10 cellular contexts compared by ENCODE assay signal in the genomic region with DNA sequence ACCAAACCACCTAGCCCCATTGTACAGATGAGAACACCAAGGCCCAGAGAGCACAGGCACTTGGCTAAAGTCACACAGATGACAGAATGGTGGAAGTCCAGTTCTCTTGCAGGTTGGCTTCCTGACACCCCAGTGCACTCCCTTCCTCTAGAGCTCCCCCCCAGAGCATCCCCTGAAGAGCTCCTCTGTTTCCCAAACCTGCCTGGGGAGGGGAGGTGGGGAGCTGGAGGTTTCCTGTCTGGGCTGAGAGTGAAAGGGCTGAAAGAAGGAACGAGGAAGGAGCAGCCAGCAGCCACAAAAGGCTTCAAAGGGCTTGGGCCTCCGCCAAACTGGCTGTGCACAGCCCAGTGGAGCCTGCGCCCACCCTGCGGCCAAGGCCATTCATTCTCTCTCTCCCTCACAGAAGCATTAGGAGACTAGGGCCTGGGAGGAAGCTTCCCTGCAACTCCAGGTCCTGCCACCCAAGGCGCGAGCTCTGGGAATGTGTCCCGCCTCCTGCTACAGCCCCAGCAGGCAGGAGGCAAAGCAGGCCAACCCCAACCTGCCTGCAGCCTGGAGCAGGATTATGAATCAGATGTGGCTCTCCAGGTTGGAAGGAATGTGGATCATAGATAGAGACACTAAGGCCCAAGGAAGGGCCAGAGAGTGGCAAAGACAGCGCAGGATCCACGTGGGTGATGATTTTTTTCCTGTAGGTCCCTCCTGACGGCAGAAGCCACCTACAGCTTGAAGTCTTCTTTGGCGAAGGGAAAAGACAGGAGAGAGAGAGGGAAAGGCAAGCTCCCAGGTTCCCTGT. TPM values are rescaled to one million over a fixed set of nuclear protein-coding genes. Genes with fewer than 3 reads are reported as not detected.
DNase-seq lines count a peak whose midpoint lies in the region; TF ChIP-seq lines count a peak whose summit lies in the region.
"Had no signal": no experiment of that assay in that cellular context is flagged by ENCODE, and none has a peak within 500 bp of the region (broad histone marks: within the 10 kb centered on the region; RNA-seq: fewer than 3 reads in every experiment).

No MANE protein-coding gene starts in this region.

- TF ChIP-seq EP300 in transverse colon (IDR thresholded peaks at IDR 0.05; ENCODE audit: low read depth), result no peak

- 18% methylated on average over 11 of the region's 11 CpGs for WGBS in liver
- 61% methylated on average over 11 of the region's 11 CpGs; no CpG with 5 or more reads in 1 of the 2 donors for WGBS in transverse colon (ENCODE audit: low coverage in 1 of 2), 2 donors

- no peak overlapping the region for H3K27ac ChIP-seq in A673 (ENCODE audit: low read depth, low read length, poor library complexity, severe bottlenecking)
- peak overlapping the region; percentile 95 to 97 for H3K27ac ChIP-seq in liver (ENCODE audit: low read depth in 1 of 2, low read length in 2 of 2)
- H3K27ac ChIP-seq in transverse colon, result no peak overlapping the region

- no peaks in the 10 kb centered on the region for H3K36me3 ChIP-seq in A673 (ENCODE audit: insufficient read depth, low read length, poor library complexity, severe bottlenecking)
- no peaks in the 10 kb centered on the region for H3K36me3 ChIP-seq in liver (ENCODE audit: control insufficient read depth in 4 of 4, insufficient read depth in 3 of 4, low read depth in 1 of 4, low read length in 3 of 4)
- H3K36me3 ChIP-seq in transverse colon, result no peaks in the 10 kb centered on the region

- peak overlapping the region; percentile 94 to 98 for H3K9ac ChIP-seq in liver (ENCODE audit: low read depth in 1 of 2, low read length in 2 of 2)

- H3K4me1 ChIP-seq in A673 (ENCODE audit: insufficient read depth, low read length, poor library complexity, severe bottlenecking) (no peaks in the 10 kb centered on the region), liver (ENCODE audit: control insufficient read depth in 4 of 4, insufficient read depth in 4 of 4, low read length in 3 of 4) (peaks cover 0 to 34% (median 16%) of the 10 kb centered on the region in 4 donors), transverse colon (peaks cover 0 to 13% (median 8%) of the 10 kb centered on the region in 4 donors)

- peaks cover 39% of the 10 kb centered on the region for H3K27me3 ChIP-seq in A673 (replicated peaks; ENCODE audit: insufficient read depth, low read depth, low read length, poor library complexity)
- H3K27me3 ChIP-seq in liver (ENCODE audit: control insufficient read depth in 4 of 4, insufficient read depth in 4 of 4, low read length in 3 of 4), result no peaks in the 10 kb centered on the region
- H3K27me3 ChIP-seq in transverse colon, result peaks cover 54% of the 10 kb centered on the region

- POLR2A ChIA-PET in A673 (lab: Charles Lee; ENCODE audit: low non-redundant PET), result no interaction called here

- CTCF ChIA-PET in A673 (lab: Charles Lee), result interaction anchor here (0.6 kb wide), 1 partner anchor 310 kb away, joined by 3 read pairs; no protein-coding TSS in a partner anchor

- TF ChIP-seq CTCF in A673 (conservative IDR thresholded peaks at IDR 0.05; ENCODE audit: low read depth, low read length), result no peak
- TF ChIP-seq CTCF in liver (IDR thresholded peaks at IDR 0.05; ENCODE audit: low read depth, low read length, missing input control), result no peak
- TF ChIP-seq CTCF in transverse colon (IDR thresholded peaks at IDR 0.05), result no peak

- intact Hi-C loops in A673 (cut with micrococcal nuclease; ENCODE audit: unreplicated experiment) (no loop called here), transverse colon (cut with DNase I; ENCODE audit: low total_unique reads) (no loop called here)

- DNase-seq in A673 (ENCODE audit: low spot score) (peak; percentile 21), HuH-7 (ENCODE audit: low spot score) (peak; percentile 68), T47D (ENCODE audit: low read depth in 1 of 2, low spot score in 1 of 2) (peak; percentile 69 to 78), NCI-H187 (lab: John Stamatoyannopoulos, UW) (no peak), transverse colon (no peak), HK-2 (ENCODE audit: unreplicated experiment) (no peak)
- DNase-seq in activated CD4-positive, alpha-beta T cell treated with anti-CD3 and anti-CD28 coated beads, Interleukin-2, amount 50 U/mL, for 48 hours, result no peak
- DNase-seq: activated naive CD8-positive, alpha-beta T cell treated with anti-CD3 and anti-CD28 coated beads, Interleukin-2, amount 10 ng/mL, durations not matched to agents 7 days and 5 days; left colon had no signal

- H3K4me3 ChIP-seq in A673 (ENCODE audit: low read depth, low read length, poor library complexity, severe bottlenecking) (no peak overlapping the region), liver (ENCODE audit: low read depth in 1 of 3, low read length in 3 of 3) (peak overlapping the region; percentile 76 to 98 (median 89)), transverse colon (no peak overlapping the region)

- in situ Hi-C loops in T47D (cut with HindIII; ENCODE audit: low pct_unique_long_range_greater_than_20kb, low sequenced_read_pairs) (no loop called here), transverse colon (cut with MboI; ENCODE audit: low pct_ligation_motif_present in 1 of 4, low pct_unique_long_range_greater_than_20kb in 1 of 4, low sequenced_read_pairs in 3 of 4) (no loop called here)

- no peak for TF ChIP-seq RAD21 in liver (IDR thresholded peaks at IDR 0.05)

- TF ChIP-seq POLR2A in transverse colon (IDR thresholded peaks at IDR 0.05), result no peak

- BruUV-seq in A673 (replicated peaks; lab: Mats Ljungman, UMichigan), result no TSS peak

- H3K9me3 ChIP-seq in A673 (ENCODE audit: low read depth, low read length, poor library complexity, severe bottlenecking) (no peaks in the 10 kb centered on the region), liver (ENCODE audit: control insufficient read depth in 4 of 4, low read length in 3 of 4) (no peaks in the 10 kb centered on the region), transverse colon (no peaks in the 10 kb centered on the region)

TF ChIP-seq in liver, 16 proteins besides CTCF, POLR2A, EP300 and RAD21 (continues in another document):
- TF ChIP-seq TAF1 (conservative IDR thresholded peaks at IDR 0.05) (no peak), FOXA2 (IDR thresholded peaks at IDR 0.05) (no peak), GABPA (IDR thresholded peaks at IDR 0.05 in 1 of 2, conservative IDR thresholded peaks at IDR 0.05 in 1 of 2) (no peak), SP1 (IDR thresholded peaks at IDR 0.05) (no peak), JUND (IDR thresholded peaks at IDR 0.05) (no peak), NR2F2 (IDR thresholded peaks at IDR 0.05) (no peak), HNF4G (IDR thresholded peaks at IDR 0.05) (no peak), EGR1 (IDR thresholded peaks at IDR 0.05; ENCODE audit: low read depth in 2 of 2) (no peak), YY1 (IDR thresholded peaks at IDR 0.05) (no peak), HNF4A (conservative IDR thresholded peaks at IDR 0.05) (no peak)
- TF ChIP-seq, protein P1, sequence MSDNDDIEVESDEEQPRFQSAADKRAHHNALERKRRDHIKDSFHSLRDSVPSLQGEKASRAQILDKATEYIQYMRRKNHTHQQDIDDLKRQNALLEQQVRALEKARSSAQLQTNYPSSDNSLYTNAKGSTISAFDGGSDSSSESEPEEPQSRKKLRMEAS (IDR thresholded peaks at IDR 0.05), result no peak
- TF ChIP-seq, protein P2, sequence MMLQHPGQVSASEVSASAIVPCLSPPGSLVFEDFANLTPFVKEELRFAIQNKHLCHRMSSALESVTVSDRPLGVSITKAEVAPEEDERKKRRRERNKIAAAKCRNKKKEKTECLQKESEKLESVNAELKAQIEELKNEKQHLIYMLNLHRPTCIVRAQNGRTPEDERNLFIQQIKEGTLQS (IDR thresholded peaks at IDR 0.05), result no peak
- TF ChIP-seq, protein P3, sequence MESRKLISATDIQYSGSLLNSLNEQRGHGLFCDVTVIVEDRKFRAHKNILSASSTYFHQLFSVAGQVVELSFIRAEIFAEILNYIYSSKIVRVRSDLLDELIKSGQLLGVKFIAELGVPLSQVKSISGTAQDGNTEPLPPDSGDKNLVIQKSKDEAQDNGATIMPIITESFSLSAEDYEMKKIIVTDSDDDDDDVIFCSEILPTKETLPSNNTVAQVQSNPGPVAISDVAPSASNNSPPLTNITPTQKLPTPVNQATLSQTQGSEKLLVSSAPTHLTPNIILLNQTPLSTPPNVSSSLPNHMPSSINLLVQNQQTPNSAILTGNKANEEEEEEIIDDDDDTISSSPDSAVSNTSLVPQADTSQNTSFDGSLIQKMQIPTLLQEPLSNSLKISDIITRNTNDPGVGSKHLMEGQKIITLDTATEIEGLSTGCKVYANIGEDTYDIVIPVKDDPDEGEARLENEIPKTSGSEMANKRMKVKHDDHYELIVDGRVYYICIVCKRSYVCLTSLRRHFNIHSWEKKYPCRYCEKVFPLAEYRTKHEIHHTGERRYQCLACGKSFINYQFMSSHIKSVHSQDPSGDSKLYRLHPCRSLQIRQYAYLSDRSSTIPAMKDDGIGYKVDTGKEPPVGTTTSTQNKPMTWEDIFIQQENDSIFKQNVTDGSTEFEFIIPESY (IDR thresholded peaks at IDR 0.05), result no peak

RNA-seq across cellular contexts. Expression of a gene that starts 0.9 kb away (rescaled TPM):
- not detected in 2 replicates for total RNA-seq in A673 (2021)
- total RNA-seq in liver, result 100 to 1,000 TPM in 1 of 2 donors, 10 to 100 TPM in 1; 88.4 to 399 TPM
- polyA plus RNA-seq in liver, result 100 to 1,000 TPM; 159 to 329 TPM
- total RNA-seq in transverse colon, result not detected
- total RNA-seq: activated naive CD8-positive, alpha-beta T cell treated with anti-CD3 and anti-CD28 coated beads, Interleukin-2, amount 10 ng/mL, durations not matched to agents 7 days and 5 days; left colon had no signal

RNA-seq across cellular contexts. Expression of a gene that starts 43.6 kb away (rescaled TPM):
- total RNA-seq in A673 (2021) (not detected in 2 replicates), liver (10 to 100 TPM in 1 of 2 donors, 1 to 10 TPM in 1; 6.7 to 33.9 TPM), transverse colon (10 to 100 TPM in 3 of 4 donors, 1 to 10 TPM in 1; 6.7 to 15.5 (median 14.1) TPM)
- polyA plus RNA-seq in liver, result 10 to 100 TPM; 18.3 to 20.2 TPM

Comparison
In these comparisons a context has a peak if more than half of its experiments do, and no peak if none do; other contexts are left out.
1. DNase-seq: peak in A673 (single experiment), HuH-7 (single experiment) and T47D (2 of 2); none in NCI-H187 (0 of 2), transverse colon (single experiment), HK-2 (single experiment) and activated CD4-positive, alpha-beta T cell treated with anti-CD3 and anti-CD28 coated beads, Interleukin-2, amount 50 U/mL, for 48 hours (0 of 2).
2. H3K27ac ChIP-seq: peak in liver (2 of 2); none in A673 (single experiment) and transverse colon (0 of 4).
3. H3K4me3 ChIP-seq: peak in liver (3 of 3); none in A673 (single experiment) and transverse colon (0 of 4).
4. RNA of a gene that starts 0.9 kb away (total RNA-seq): 88.4 to 399 TPM in liver; not detected in A673 and not detected in transverse colon; every median in the first group is over 10 times any median in the second.